In the genomic region with DNA sequence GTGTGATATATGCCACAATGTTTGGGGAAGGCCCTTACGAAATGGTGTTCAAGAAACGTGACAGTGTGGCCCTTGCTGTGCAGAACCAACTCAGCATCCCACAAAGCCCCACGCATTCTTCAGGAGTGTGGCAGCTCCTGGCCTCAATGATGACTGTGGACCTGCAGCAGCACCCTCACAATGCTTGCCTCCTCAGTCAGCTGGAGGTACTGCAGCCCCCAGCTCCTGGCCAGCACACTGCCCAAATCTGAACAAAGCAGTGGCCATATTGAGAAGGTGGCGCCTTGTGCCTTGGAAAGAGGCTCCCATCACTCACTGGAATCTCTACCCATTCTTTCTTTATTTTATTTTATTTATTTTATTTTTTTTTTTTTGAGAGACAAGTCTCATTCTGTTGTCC, we compare ENCODE assay signal across 1 cellular context.
TF ChIP-seq lines count a peak whose summit lies in the region.

No MANE protein-coding gene starts in this region.

TF ChIP-seq in HCT116, 20 proteins besides CTCF, POLR2A, EP300 and RAD21:
- TF ChIP-seq JUND (IDR thresholded peaks at IDR 0.05) (no peak), YY1 (IDR thresholded peaks at IDR 0.05; ENCODE audit: extremely low read depth, insufficient replicate concordance, low read depth, low read length) (no peak), ZNF274 (IDR thresholded peaks at IDR 0.05; ENCODE audit: low read depth, low read length) (no peak), TCF7L2 (IDR thresholded peaks at IDR 0.05; ENCODE audit: borderline replicate concordance, extremely low read depth, insufficient read depth, insufficient read length) (no peak), SIN3A (IDR thresholded peaks at IDR 0.05; ENCODE audit: low read depth) (no peak), CEBPB (IDR thresholded peaks at IDR 0.05; ENCODE audit: low read depth) (no peak), MAX (IDR thresholded peaks at IDR 0.05) (no peak), ELF1 (IDR thresholded peaks at IDR 0.05; ENCODE audit: borderline replicate concordance, low read depth) (no peak), ZFX (IDR thresholded peaks at IDR 0.05) (no peak), SRF (IDR thresholded peaks at IDR 0.05; ENCODE audit: low read depth) (no peak), SP1 (IDR thresholded peaks at IDR 0.05; ENCODE audit: low read depth) (no peak), FOSL1 (IDR thresholded peaks at IDR 0.05; ENCODE audit: low read depth) (no peak), EGR1 (IDR thresholded peaks at IDR 0.05; ENCODE audit: low read depth) (no peak), POLR2AphosphoS5 (IDR thresholded peaks at IDR 0.05; ENCODE audit: low read depth, low read length) (no peak), CBX3 (IDR thresholded peaks at IDR 0.05; ENCODE audit: low read depth) (no peak), EZH2phosphoT487 (IDR thresholded peaks at IDR 0.05; ENCODE audit: borderline replicate concordance) (no peak), EZH2 (IDR thresholded peaks at IDR 0.05) (no peak)
- TF ChIP-seq, protein P1, sequence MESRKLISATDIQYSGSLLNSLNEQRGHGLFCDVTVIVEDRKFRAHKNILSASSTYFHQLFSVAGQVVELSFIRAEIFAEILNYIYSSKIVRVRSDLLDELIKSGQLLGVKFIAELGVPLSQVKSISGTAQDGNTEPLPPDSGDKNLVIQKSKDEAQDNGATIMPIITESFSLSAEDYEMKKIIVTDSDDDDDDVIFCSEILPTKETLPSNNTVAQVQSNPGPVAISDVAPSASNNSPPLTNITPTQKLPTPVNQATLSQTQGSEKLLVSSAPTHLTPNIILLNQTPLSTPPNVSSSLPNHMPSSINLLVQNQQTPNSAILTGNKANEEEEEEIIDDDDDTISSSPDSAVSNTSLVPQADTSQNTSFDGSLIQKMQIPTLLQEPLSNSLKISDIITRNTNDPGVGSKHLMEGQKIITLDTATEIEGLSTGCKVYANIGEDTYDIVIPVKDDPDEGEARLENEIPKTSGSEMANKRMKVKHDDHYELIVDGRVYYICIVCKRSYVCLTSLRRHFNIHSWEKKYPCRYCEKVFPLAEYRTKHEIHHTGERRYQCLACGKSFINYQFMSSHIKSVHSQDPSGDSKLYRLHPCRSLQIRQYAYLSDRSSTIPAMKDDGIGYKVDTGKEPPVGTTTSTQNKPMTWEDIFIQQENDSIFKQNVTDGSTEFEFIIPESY (IDR thresholded peaks at IDR 0.05; ENCODE audit: extremely low read depth, insufficient replicate concordance, low read length) = no peak
- TF ChIP-seq, protein P2, sequence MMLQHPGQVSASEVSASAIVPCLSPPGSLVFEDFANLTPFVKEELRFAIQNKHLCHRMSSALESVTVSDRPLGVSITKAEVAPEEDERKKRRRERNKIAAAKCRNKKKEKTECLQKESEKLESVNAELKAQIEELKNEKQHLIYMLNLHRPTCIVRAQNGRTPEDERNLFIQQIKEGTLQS (IDR thresholded peaks at IDR 0.05) = no peak
